ENCODE assay signal across 7 cellular contexts in the genomic region with DNA sequence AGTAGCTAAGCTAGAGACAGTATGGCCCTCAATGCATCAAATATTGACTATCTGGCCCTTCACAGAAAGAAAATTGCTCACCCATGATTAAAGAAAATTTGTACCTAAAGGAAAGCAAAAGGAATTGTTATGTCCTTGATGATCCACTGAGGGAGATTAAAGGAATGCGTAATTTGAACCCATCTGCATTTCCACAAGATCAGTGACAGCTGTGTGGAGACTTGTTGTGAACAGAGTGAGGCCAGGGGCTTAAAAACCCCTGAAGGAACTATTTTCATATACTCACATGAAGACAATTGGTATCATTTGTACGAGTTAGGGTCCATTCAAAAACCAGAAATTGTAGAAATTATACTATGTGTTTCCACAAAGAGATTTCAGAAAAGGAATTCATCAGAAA.
"Had no signal": no experiment of that assay in that cellular context is flagged by ENCODE, and none has a peak within 500 bp of the region (broad histone marks: within the 10 kb centered on the region; RNA-seq: fewer than 3 reads in every experiment).

No MANE protein-coding gene starts in this region.

- H3K4me2 ChIP-seq: GM23338 had no signal

- DNase-seq: H7, HFFc6, IMR-90 had no signal

- H3K4me1 ChIP-seq: HAP-1 had no signal

- H3K4me3 ChIP-seq: GM23338, HAP-1, K562 had no signal

- H2AFZ ChIP-seq: GM23338 had no signal

- H3K9me3 ChIP-seq: HAP-1 had no signal

- ATAC-seq: GM23338, HCT116, K562 had no signal

- H3K36me3 ChIP-seq: HAP-1 had no signal
